21 cellular contexts compared by ENCODE assay signal in genomic region chr5:6593148-6594016, GRCh38. TPM values are rescaled to one million over a fixed set of nuclear protein-coding genes. Genes with fewer than 3 reads are reported as not detected.
DNase-seq lines count a peak whose midpoint lies in the region; ATAC-seq, FAIRE-seq and TF ChIP-seq lines count a peak whose summit lies in the region.
"Had no signal": no experiment of that assay in that cellular context is flagged by ENCODE, and none has a peak within 500 bp of the region (broad histone marks: within the 10 kb centered on the region; RNA-seq: fewer than 3 reads in every experiment).

No MANE protein-coding gene starts in this region.

- ATAC-seq in left cardiac atrium (no peak), K562 (no peak), HepG2 (no peak), HG03378 (IDR thresholded peaks at IDR 0.05; ENCODE audit: unreplicated experiment) (no peak)
- ATAC-seq: GM12878 had no signal

- TF ChIP-seq CTCF in right atrium auricular region (IDR thresholded peaks at IDR 0.05) (no peak), K562 (IDR thresholded peaks at IDR 0.05 in 2 of 3, conservative IDR thresholded peaks at IDR 0.05 in 1 of 3; ENCODE audit: insufficient read depth in 2 of 3, low read depth in 1 of 3, low read length in 3 of 3) (no peak), HepG2 (CRISPR knock-in tag; IDR thresholded peaks at IDR 0.05) (no peak)

- H2AFZ ChIP-seq in K562 (ENCODE audit: low read depth, low read length) = no peak overlapping the region
- H2AFZ ChIP-seq in HepG2 (ENCODE audit: low read length) = no peak overlapping the region

- CTCF ChIA-PET in K562 (lab: Yijun Ruan, JAX; ENCODE audit: low intra/inter-chr PET ratio) = no interaction called here
- CTCF ChIA-PET in HepG2 (lab: Yijun Ruan, JAX; ENCODE audit: low intra/inter-chr PET ratio, low total read pairs) = no interaction called here

- H3K9ac ChIP-seq in K562 (ENCODE audit: insufficient read depth in 1 of 2, low read depth in 2 of 2, low read length in 2 of 2) (no peak overlapping the region), HepG2 (ENCODE audit: insufficient read depth, low read depth, low read length) (no peak overlapping the region)

- TF ChIP-seq POLR2A in K562 (conservative IDR thresholded peaks at IDR 0.05) = no peak
- TF ChIP-seq POLR2A in HepG2 (IDR thresholded peaks at IDR 0.05; ENCODE audit: insufficient read depth in 1 of 2, low read depth in 2 of 2, low read length in 2 of 2) = no peak

- no peak overlapping the region for H3K4me2 ChIP-seq in K562 (ENCODE audit: insufficient read depth, low read length)
- H3K4me2 ChIP-seq in HepG2 (ENCODE audit: low read depth, low read length) = no peak overlapping the region

- H4K20me1 ChIP-seq in K562 (replicated peaks; ENCODE audit: control insufficient read depth, insufficient read depth, low read length) (no peaks in the 10 kb centered on the region), HepG2 (ENCODE audit: insufficient read depth, low read length) (no peaks in the 10 kb centered on the region)

- BruUV-seq in K562 (replicated peaks; lab: Mats Ljungman, UMichigan) = no TSS peak
- BruUV-seq in HepG2 (replicated peaks; lab: Mats Ljungman, UMichigan) = no TSS peak

- DNase-seq in right atrium auricular region (ENCODE audit: low spot score) = peak; percentile 13
- DNase-seq in left cardiac atrium = no peak
- peak in 1 of 4 experiments; percentile 30 for DNase-seq in K562 (ENCODE audit: extremely low read depth in 1 of 4, low spot score in 3 of 4)
- DNase-seq in HepG2 (ENCODE audit: low spot score) = no peak
- DNase-seq in small intestine = peak; percentile 56
- no peak for DNase-seq in mesenteric fat pad (ENCODE audit: low spot score)
- DNase-seq in DMS79 (lab: John Stamatoyannopoulos, UW) = no peak
- DNase-seq: ACHN; Caco-2; CD4-positive, alpha-beta T cell; DMS153; DMS79 treated with DMSO at 0.1 percent for 48 hours; KBM-7 had no signal

- H3K4me3 ChIP-seq in right atrium auricular region = no peak overlapping the region
- H3K4me3 ChIP-seq in K562 = no peak overlapping the region
- no peak overlapping the region for H3K4me3 ChIP-seq in HepG2 (replicated peaks in 1 of 3; ENCODE audit: insufficient read depth in 1 of 3, low read depth in 2 of 3, low read length in 3 of 3)
- H3K4me3 ChIP-seq in small intestine (ENCODE audit: low read depth in 1 of 2, low read length in 2 of 2) = no peak overlapping the region
- H3K4me3 ChIP-seq: GM12878, HAP-1 had no signal

- H3K27me3 ChIP-seq in right atrium auricular region (no peaks in the 10 kb centered on the region), K562 (ENCODE audit: control insufficient read depth in 2 of 2, insufficient read depth in 2 of 2, low read length in 2 of 2) (no peaks in the 10 kb centered on the region), HepG2 (ENCODE audit: control insufficient read depth in 1 of 2, insufficient read depth in 2 of 2, low read length in 2 of 2) (no peaks in the 10 kb centered on the region), small intestine (ENCODE audit: control insufficient read depth in 2 of 2, insufficient read depth in 2 of 2, low read length in 2 of 2) (no peaks in the 10 kb centered on the region)

- H3K36me3 ChIP-seq in right atrium auricular region = peaks cover 5% of the 10 kb centered on the region
- H3K36me3 ChIP-seq in K562 (ENCODE audit: control insufficient read depth, insufficient read depth, low read length) = peaks cover 24% of the 10 kb centered on the region
- H3K36me3 ChIP-seq in HepG2 (replicated peaks in 1 of 2; ENCODE audit: control insufficient read depth in 1 of 2, insufficient read depth in 2 of 2, low read length in 2 of 2) = peaks cover 0 to 6% of the 10 kb centered on the region in 2 experiments; a peak in 2 of 5 replicates
- H3K36me3 ChIP-seq in small intestine (ENCODE audit: control insufficient read depth in 2 of 2, insufficient read depth in 2 of 2, low read length in 2 of 2) = no peaks in the 10 kb centered on the region

- 45% methylated on average over 14 of the region's 14 CpGs for WGBS in K562 (ENCODE audit: insufficient coverage, low coverage, missing lambda C conversion rate)
- WGBS in HepG2 (ENCODE audit: low lambda C conversion rate) = 68% methylated on average over 14 of the region's 14 CpGs
- WGBS in small intestine, 3 donors = 44 to 77% (median 64%) methylated on average over 14 of the region's 14 CpGs

- H3K79me2 ChIP-seq in K562 (ENCODE audit: control insufficient read depth, insufficient read depth, low read length) (no peaks in the 10 kb centered on the region), HepG2 (ENCODE audit: insufficient read depth, low read length) (no peaks in the 10 kb centered on the region)

- no peaks in the 10 kb centered on the region for H3K9me3 ChIP-seq in right atrium auricular region
- H3K9me3 ChIP-seq in K562 (replicated peaks; ENCODE audit: control insufficient read depth, insufficient read depth, low read depth, low read length) = no peaks in the 10 kb centered on the region
- H3K9me3 ChIP-seq in HepG2 (ENCODE audit: low read length) = no peaks in the 10 kb centered on the region
- H3K9me3 ChIP-seq in small intestine (ENCODE audit: control insufficient read depth, low read depth) = no peaks in the 10 kb centered on the region
- H3K9me3 ChIP-seq: Caco-2, HAP-1 had no signal

- no peaks in the 10 kb centered on the region for H3K4me1 ChIP-seq in right atrium auricular region
- peaks cover 0 to 4% of the 10 kb centered on the region in 2 experiments; a peak in 2 of 5 replicates for H3K4me1 ChIP-seq in K562 (replicated peaks in 1 of 2; ENCODE audit: control insufficient read depth in 2 of 2, insufficient read depth in 2 of 2, low read length in 2 of 2)
- no peaks in the 10 kb centered on the region for H3K4me1 ChIP-seq in HepG2 (ENCODE audit: insufficient read depth, low read length)
- no peaks in the 10 kb centered on the region for H3K4me1 ChIP-seq in small intestine (ENCODE audit: control insufficient read depth in 2 of 2, insufficient read depth in 1 of 2, low read depth in 1 of 2, low read length in 1 of 2)
- H3K4me1 ChIP-seq: Caco-2, HAP-1 had no signal

- POLR2A ChIA-PET in K562 (lab: Yijun Ruan, JAX) (no interaction called here), HepG2 (lab: Yijun Ruan, JAX) (no interaction called here)

- FAIRE-seq in K562 (lab: Jason Lieb, UNC) (no peak), HepG2 (lab: Jason Lieb, UNC) (no peak), small intestine (lab: Jason Lieb, UNC) (no peak)
- FAIRE-seq: A204.1, D721Med, GM12878, H1 had no signal

- in situ Hi-C loops in K562 (cut with MboI) (no loop called here), HepG2 (cut with HindIII; ENCODE audit: extremely low pct_ligation_motif_present, low pct_unique_long_range_greater_than_20kb) (no loop called here)

- H3K9me1 ChIP-seq in K562 (ENCODE audit: control insufficient read depth, insufficient read depth, low read length) = no peaks in the 10 kb centered on the region

- intact Hi-C loops in left cardiac atrium (cut with DNase I) = no loop called here
- intact Hi-C loops in K562 (cut with micrococcal nuclease) = no loop called here
- intact Hi-C loops in HepG2 (cut with micrococcal nuclease; ENCODE audit: unreplicated experiment) = no loop called here

- no peak overlapping the region for H3K27ac ChIP-seq in right atrium auricular region
- no peak overlapping the region for H3K27ac ChIP-seq in K562 (ENCODE audit: extremely low read depth, low read depth, low read length)
- H3K27ac ChIP-seq in HepG2 (ENCODE audit: extremely low read length, insufficient read depth, low read length) = no peak overlapping the region
- no peak overlapping the region for H3K27ac ChIP-seq in small intestine (ENCODE audit: low read depth in 1 of 2, low read length in 1 of 2)
- H3K27ac ChIP-seq: C4-2B, HL-60 had no signal

- TF ChIP-seq RAD21 in K562 (CRISPR knock-in tag; conservative IDR thresholded peaks at IDR 0.05 in 1 of 2, IDR thresholded peaks at IDR 0.05 in 1 of 2) = no peak
- TF ChIP-seq RAD21 in HepG2 (CRISPR knock-in tag; IDR thresholded peaks at IDR 0.05) = no peak

- no peak for TF ChIP-seq EP300 in K562 (IDR thresholded peaks at IDR 0.05; ENCODE audit: low read length)
- no peak for TF ChIP-seq EP300 in HepG2 (IDR thresholded peaks at IDR 0.05; ENCODE audit: low read depth in 2 of 2, low read length in 2 of 2)
- TF ChIP-seq EP300 in HepG2 (CRISPR knock-in tag; IDR thresholded peaks at IDR 0.05; ENCODE audit: borderline replicate concordance) = no peak

RNA-seq across cellular contexts. Expression of gene NSUN2, which starts 39.5 kb away (rescaled TPM):
- total RNA-seq in right atrium auricular region (10 to 100 TPM; 21.2 to 21.4 TPM), left cardiac atrium (10 to 100 TPM; 23.2 to 29.3 TPM), K562 (2014; rRNA removed) (138 and 161 TPM in 2 replicates), K562 (2014; rRNA removed; fragmentation: Illumina TruSeq; extraction: Trizol) (127 and 137 TPM in 2 replicates), K562 (2015; rRNA removed; fragmentation: Illumina TruSeq; extraction: Trizol) (122 and 124 TPM in 2 replicates), K562 (2021) (138 and 160 TPM in 2 replicates), HepG2 (2016; rRNA removed; fragmentation: Illumina TruSeq; extraction: Trizol) (69.1 and 71.4 TPM in 2 replicates), mesenteric fat pad (42.8 TPM)
- 302 and 367 TPM in 2 replicates for total RNA-seq in K562 (2011; cell fraction: chromatin; rRNA removed; ENCODE audit: low replicate concordance)
- total RNA-seq in K562 (2011; cell fraction: nucleolus; rRNA removed) = 157 and 179 TPM in 2 replicates
- 204 and 221 TPM in 2 replicates for total RNA-seq in K562 (2011; cell fraction: nucleoplasm; rRNA removed)
- polyA plus RNA-seq in K562 (2011; rRNA removed) (97.8 and 118 TPM in 2 replicates), K562 (2014; fragmentation: Illumina TruSeq; extraction: Trizol) (158 and 167 TPM in 2 replicates), K562 (2014; fragmentation: Nextera tagmentation; extraction: Ambion mirVana) (10 to 100 TPM in 1 of 2 experiments, 1 to 10 TPM in 1; 9.2 to 13.6 TPM), K562 (2014; rRNA removed) (153 and 156 TPM in 2 replicates), HepG2 (2011; rRNA removed) (51.7 and 52.1 TPM in 2 replicates), small intestine (10 to 100 TPM; 36.5 to 45.7 (median 41.9) TPM)
- polyA plus RNA-seq in K562 (2011; cell fraction: cytosol; rRNA removed) = 65.2 and 68.8 TPM in 2 replicates
- 184 and 242 TPM in 2 replicates for polyA plus RNA-seq in K562 (2011; cell fraction: nucleus; rRNA removed)
- polyA plus RNA-seq in K562 (2012) = 70.0 and 115 TPM in 2 replicates
- polyA minus RNA-seq in K562 (2011; rRNA and poly(A)+ RNA removed) = 89.1 and 113 TPM in 2 replicates
- polyA minus RNA-seq in K562 (2011; cell fraction: cytosol; rRNA and poly(A)+ RNA removed) = 57.1 and 67.4 TPM in 2 replicates
- 83.1 and 96.6 TPM in 2 replicates for polyA minus RNA-seq in K562 (2011; cell fraction: nucleus; rRNA and poly(A)+ RNA removed)
- 12.3 and 15.9 TPM in 2 replicates for total RNA-seq in HepG2 (2016; cell fraction: cytosol; rRNA removed; fragmentation: Illumina TruSeq; extraction: Trizol; ENCODE audit: low read depth)
- total RNA-seq in HepG2 (2016; cell fraction: insoluble cytoplasmic fraction; rRNA removed; fragmentation: Illumina TruSeq; extraction: Trizol) = 58.5 and 66.7 TPM in 2 replicates
- total RNA-seq in HepG2 (2016; cell fraction: membrane; rRNA removed; fragmentation: Illumina TruSeq; extraction: Trizol) = 16.2 and 18.1 TPM in 2 replicates
- total RNA-seq in HepG2 (2016; cell fraction: nucleus; rRNA removed; fragmentation: Illumina TruSeq; extraction: Trizol) = 50.6 and 60.7 TPM in 2 replicates
- polyA plus RNA-seq in HepG2 (2011; cell fraction: cytosol; rRNA removed) = 24.9 and 27.2 TPM in 2 replicates
- 138 and 148 TPM in 2 replicates for polyA plus RNA-seq in HepG2 (2011; cell fraction: nucleus; rRNA removed)
- 44.6 and 48.0 TPM in 2 replicates for polyA plus RNA-seq in HepG2 (2012)
- polyA plus RNA-seq in HepG2 (2016; cell fraction: cytosol; fragmentation: Illumina TruSeq; extraction: Trizol; ENCODE audit: low read depth) = 2.3 and 3.1 TPM in 2 replicates
- 59.3 and 62.8 TPM in 2 replicates for polyA plus RNA-seq in HepG2 (2016; cell fraction: insoluble cytoplasmic fraction; fragmentation: Illumina TruSeq; extraction: Trizol; ENCODE audit: low read depth)
- 7.1 and 8.4 TPM in 2 replicates for polyA plus RNA-seq in HepG2 (2016; cell fraction: membrane; fragmentation: Illumina TruSeq; extraction: Trizol; ENCODE audit: low read depth)
- 140 and 147 TPM in 2 replicates for polyA plus RNA-seq in HepG2 (2016; cell fraction: nucleus; fragmentation: Illumina TruSeq; extraction: Trizol; ENCODE audit: insufficient read depth, low read depth)
- 25.9 and 113 TPM in 2 replicates for polyA minus RNA-seq in HepG2 (2011; rRNA and poly(A)+ RNA removed; ENCODE audit: low replicate concordance)
- polyA minus RNA-seq in HepG2 (2011; cell fraction: cytosol; rRNA and poly(A)+ RNA removed) = 17.2 and 20.0 TPM in 2 replicates
- polyA minus RNA-seq in HepG2 (2011; cell fraction: nucleus; rRNA and poly(A)+ RNA removed) = 82.3 and 82.4 TPM in 2 replicates

RNA-seq across cellular contexts. Expression of gene SRD5A1, which starts 39.9 kb away (rescaled TPM):
- total RNA-seq in right atrium auricular region (1 to 10 TPM in 1 of 2 donors, under 1 TPM in 1; 0.67 to 1.2 TPM), left cardiac atrium (1 to 10 TPM; 2.0 to 2.2 TPM), K562 (2014; rRNA removed) (14.4 and 21.2 TPM in 2 replicates), K562 (2014; rRNA removed; fragmentation: Illumina TruSeq; extraction: Trizol) (6.7 and 9.7 TPM in 2 replicates), K562 (2015; rRNA removed; fragmentation: Illumina TruSeq; extraction: Trizol) (5.0 TPM in 2 replicates), K562 (2021) (22.1 and 22.2 TPM in 2 replicates), HepG2 (2016; rRNA removed; fragmentation: Illumina TruSeq; extraction: Trizol) (6.1 and 7.1 TPM in 2 replicates), mesenteric fat pad (3.8 TPM)
- total RNA-seq in K562 (2011; cell fraction: chromatin; rRNA removed; ENCODE audit: low replicate concordance) = 18.5 and 18.8 TPM in 2 replicates
- total RNA-seq in K562 (2011; cell fraction: nucleolus; rRNA removed) = 8.7 and 11.2 TPM in 2 replicates
- 13.9 and 23.4 TPM in 2 replicates for total RNA-seq in K562 (2011; cell fraction: nucleoplasm; rRNA removed)
- polyA plus RNA-seq in K562 (2011; rRNA removed) (20.0 and 22.6 TPM in 2 replicates), K562 (2014; fragmentation: Illumina TruSeq; extraction: Trizol) (7.2 and 8.1 TPM in 2 replicates), K562 (2014; fragmentation: Nextera tagmentation; extraction: Ambion mirVana) (1 to 10 TPM; 1.3 to 1.8 TPM), K562 (2014; rRNA removed) (13.7 and 19.0 TPM in 2 replicates), HepG2 (2011; rRNA removed) (9.9 and 11.3 TPM in 2 replicates), small intestine (10 to 100 TPM in 2 of 3 donors, 1 to 10 TPM in 1; 9.2 to 16.6 (median 14.5) TPM)
- 16.3 and 47.6 TPM in 2 replicates for polyA plus RNA-seq in K562 (2011; cell fraction: cytosol; rRNA removed)
- polyA plus RNA-seq in K562 (2011; cell fraction: nucleus; rRNA removed) = 15.9 and 23.7 TPM in 2 replicates
- polyA plus RNA-seq in K562 (2012) = 7.2 and 11.9 TPM in 2 replicates
- polyA minus RNA-seq in K562 (2011; rRNA and poly(A)+ RNA removed) = 7.1 and 8.6 TPM in 2 replicates
- polyA minus RNA-seq in K562 (2011; cell fraction: cytosol; rRNA and poly(A)+ RNA removed) = 5.7 and 7.3 TPM in 2 replicates
- polyA minus RNA-seq in K562 (2011; cell fraction: nucleus; rRNA and poly(A)+ RNA removed) = 6.8 and 9.6 TPM in 2 replicates
- 2.8 and 4.1 TPM in 2 replicates for total RNA-seq in HepG2 (2016; cell fraction: cytosol; rRNA removed; fragmentation: Illumina TruSeq; extraction: Trizol; ENCODE audit: low read depth)
- 5.8 and 5.9 TPM in 2 replicates for total RNA-seq in HepG2 (2016; cell fraction: insoluble cytoplasmic fraction; rRNA removed; fragmentation: Illumina TruSeq; extraction: Trizol)
- total RNA-seq in HepG2 (2016; cell fraction: membrane; rRNA removed; fragmentation: Illumina TruSeq; extraction: Trizol) = 5.5 and 6.5 TPM in 2 replicates
- 4.9 and 7.7 TPM in 2 replicates for total RNA-seq in HepG2 (2016; cell fraction: nucleus; rRNA removed; fragmentation: Illumina TruSeq; extraction: Trizol)
- polyA plus RNA-seq in HepG2 (2011; cell fraction: cytosol; rRNA removed) = 7.8 and 8.2 TPM in 2 replicates
- 10.7 TPM in 2 replicates for polyA plus RNA-seq in HepG2 (2011; cell fraction: nucleus; rRNA removed)
- 4.4 and 4.9 TPM in 2 replicates for polyA plus RNA-seq in HepG2 (2012)
- 3.6 and 3.9 TPM in 2 replicates for polyA plus RNA-seq in HepG2 (2016; cell fraction: cytosol; fragmentation: Illumina TruSeq; extraction: Trizol; ENCODE audit: low read depth)
- polyA plus RNA-seq in HepG2 (2016; cell fraction: insoluble cytoplasmic fraction; fragmentation: Illumina TruSeq; extraction: Trizol; ENCODE audit: low read depth) = 8.8 and 9.6 TPM in 2 replicates
- polyA plus RNA-seq in HepG2 (2016; cell fraction: membrane; fragmentation: Illumina TruSeq; extraction: Trizol; ENCODE audit: low read depth) = 6.4 and 6.8 TPM in 2 replicates
- polyA plus RNA-seq in HepG2 (2016; cell fraction: nucleus; fragmentation: Illumina TruSeq; extraction: Trizol; ENCODE audit: insufficient read depth, low read depth) = 8.8 and 9.4 TPM in 2 replicates
- polyA minus RNA-seq in HepG2 (2011; rRNA and poly(A)+ RNA removed; ENCODE audit: low replicate concordance) = 19.3 and 93.8 TPM in 2 replicates
- polyA minus RNA-seq in HepG2 (2011; cell fraction: cytosol; rRNA and poly(A)+ RNA removed) = 2.8 and 4.6 TPM in 2 replicates
- 10.6 and 11.2 TPM in 2 replicates for polyA minus RNA-seq in HepG2 (2011; cell fraction: nucleus; rRNA and poly(A)+ RNA removed)

Comparison
In these comparisons a context has a peak if more than half of its experiments do, and no peak if none do; other contexts are left out.
1. DNase-seq: peak in right atrium auricular region (single experiment) and small intestine (single experiment); none in left cardiac atrium (single experiment), HepG2 (single experiment), mesenteric fat pad (single experiment) and DMS79 (single experiment).